ENCODE assay signal across 1 cellular context in genomic region chr2:65130440-65131175, GRCh38.
TF ChIP-seq lines count a peak whose summit lies in the region.

No MANE protein-coding gene starts in this region.

TF ChIP-seq in HepG2, 621 proteins besides CTCF, POLR2A, EP300 and RAD21 (continued from another document and continues in another):
- TF ChIP-seq ZFP41 (CRISPR knock-in tag; IDR thresholded peaks at IDR 0.05; ENCODE audit: borderline replicate concordance) (no peak), RORA (CRISPR knock-in tag; IDR thresholded peaks at IDR 0.05) (no peak), MAFG (CRISPR knock-in tag; IDR thresholded peaks at IDR 0.05) (no peak), RFX1 (IDR thresholded peaks at IDR 0.05) (no peak), ZNF275 (CRISPR knock-in tag; IDR thresholded peaks at IDR 0.05; ENCODE audit: borderline replicate concordance) (no peak; the same call in 1 of the 2 replicates), ZNF318 (CRISPR knock-in tag; IDR thresholded peaks at IDR 0.05) (0 out of 2 replicates have a peak, but pooled peaks have one; percentile 29), HOXD1 (CRISPR knock-in tag; IDR thresholded peaks at IDR 0.05) (peak; percentile 71; the same call in 1 of the 2 replicates), ZNF550 (CRISPR knock-in tag; IDR thresholded peaks at IDR 0.05; ENCODE audit: borderline replicate concordance) (0 out of 2 replicates have a peak, but pooled peaks have one; percentile 68), NPAS2 (CRISPR knock-in tag; IDR thresholded peaks at IDR 0.05; ENCODE audit: borderline replicate concordance) (no peak), HBP1 (CRISPR knock-in tag; IDR thresholded peaks at IDR 0.05; ENCODE audit: low read depth) (peak; percentile 92), ATF4 (CRISPR knock-in tag; IDR thresholded peaks at IDR 0.05) (no peak; a peak in 1 of 4 replicates), ZNF138 (CRISPR knock-in tag; IDR thresholded peaks at IDR 0.05; ENCODE audit: low read depth) (0 out of 2 replicates have a peak, but pooled peaks have one; percentile 49), HNF1A (IDR thresholded peaks at IDR 0.05; ENCODE audit: low read depth) (no peak), HNF1A (CRISPR knock-in tag; IDR thresholded peaks at IDR 0.05; ENCODE audit: borderline replicate concordance) (no peak), ZNF614 (CRISPR knock-in tag; IDR thresholded peaks at IDR 0.05; ENCODE audit: borderline replicate concordance) (0 out of 2 replicates have a peak, but pooled peaks have one; percentile 16), ZNF816 (CRISPR knock-in tag; IDR thresholded peaks at IDR 0.05; ENCODE audit: borderline replicate concordance) (0 out of 2 replicates have a peak, but pooled peaks have one; percentile 56), ZNF44 (CRISPR knock-in tag; IDR thresholded peaks at IDR 0.05) (no peak), ATF3 (CRISPR knock-in tag; IDR thresholded peaks at IDR 0.05) (peak; percentile 59; the same call in 1 of the 2 replicates), FOXO1 (CRISPR knock-in tag; IDR thresholded peaks at IDR 0.05) (peak; percentile 22; the same call in 1 of the 2 replicates), SIN3A (IDR thresholded peaks at IDR 0.05; ENCODE audit: borderline replicate concordance, low read depth, low read length) (no peak; the same call in 1 of the 2 replicates), ZSCAN31 (CRISPR knock-in tag; IDR thresholded peaks at IDR 0.05; ENCODE audit: low read depth) (peak; percentile 28; the same call in 1 of the 2 replicates), ZNF329 (CRISPR knock-in tag; IDR thresholded peaks at IDR 0.05; ENCODE audit: low read depth) (no peak), ZNF18 (CRISPR knock-in tag; IDR thresholded peaks at IDR 0.05; ENCODE audit: insufficient replicate concordance) (no peak), ZBTB7A (CRISPR knock-in tag; IDR thresholded peaks at IDR 0.05) (0 out of 2 replicates have a peak, but pooled peaks have one; percentile 36), ZSCAN29 (CRISPR knock-in tag; conservative IDR thresholded peaks at IDR 0.05) (no peak), ETV6 (CRISPR knock-in tag; conservative IDR thresholded peaks at IDR 0.05) (no peak), ELF4 (CRISPR knock-in tag; IDR thresholded peaks at IDR 0.05; ENCODE audit: borderline replicate concordance) (no peak), DMTF1 (CRISPR knock-in tag; IDR thresholded peaks at IDR 0.05) (no peak), KLF9 (CRISPR knock-in tag; IDR thresholded peaks at IDR 0.05; ENCODE audit: low read depth) (no peak), RFXAP (CRISPR knock-in tag; IDR thresholded peaks at IDR 0.05; ENCODE audit: borderline replicate concordance) (0 out of 2 replicates have a peak, but pooled peaks have one; percentile 3), ZNF260 (CRISPR knock-in tag; IDR thresholded peaks at IDR 0.05; ENCODE audit: borderline replicate concordance, low read depth) (no peak), LCORL (IDR thresholded peaks at IDR 0.05) (no peak), LCORL (CRISPR knock-in tag; IDR thresholded peaks at IDR 0.05) (peak; percentile 61; the same call in 1 of the 2 replicates), POLR2AphosphoS5 (IDR thresholded peaks at IDR 0.05; ENCODE audit: low read depth, low read length) (peak; percentile 60), MEIS2 (CRISPR knock-in tag; IDR thresholded peaks at IDR 0.05) (peak; percentile 3; the same call in 1 of the 2 replicates), U2AF1 (optimal IDR thresholded peaks at IDR 0.05; ENCODE audit: low read depth, low read length) (no peak), SCMH1 (CRISPR knock-in tag; IDR thresholded peaks at IDR 0.05; ENCODE audit: borderline replicate concordance) (no peak), ZNF510 (CRISPR knock-in tag; IDR thresholded peaks at IDR 0.05; ENCODE audit: low read depth) (no peak), ZFAT (CRISPR knock-in tag; conservative IDR thresholded peaks at IDR 0.05) (no peak), RCOR2 (CRISPR knock-in tag; IDR thresholded peaks at IDR 0.05) (peak; percentile 68; the same call in 1 of the 2 replicates), NFE2L1 (CRISPR knock-in tag; IDR thresholded peaks at IDR 0.05; ENCODE audit: borderline replicate concordance) (no peak), TEAD2 (CRISPR knock-in tag; IDR thresholded peaks at IDR 0.05) (no peak), ZNF772 (CRISPR knock-in tag; IDR thresholded peaks at IDR 0.05) (no peak), GABPB1 (CRISPR knock-in tag; IDR thresholded peaks at IDR 0.05) (no peak; the same call in 1 of the 2 replicates)
